ENCODE assay signal across 17 cellular contexts in genomic region chr1:155715777-155716176, GRCh38. TPM values are rescaled to one million over a fixed set of nuclear protein-coding genes. Genes with fewer than 3 reads are reported as not detected.
A peak's percentile ranks its signal among the peaks of the same experiment; 100 is the strongest.
DNase-seq lines count a peak whose midpoint lies in the region; ATAC-seq, FAIRE-seq and TF ChIP-seq lines count a peak whose summit lies in the region.
"Had no signal": no experiment of that assay in that cellular context is flagged by ENCODE, and none has a peak within 500 bp of the region (broad histone marks: within the 10 kb centered on the region; RNA-seq: fewer than 3 reads in every experiment).

No MANE protein-coding gene starts in this region.

- H3K4me3 Mint-ChIP-seq in activated naive CD8-positive, alpha-beta T cell, result no peak overlapping the region
- H3K4me3 Mint-ChIP-seq in activated naive CD8-positive, alpha-beta T cell treated with anti-CD3 and anti-CD28 coated beads, Interleukin-2, amount 50 U/mL, for 24 hours, result no peak overlapping the region
- H3K4me3 Mint-ChIP-seq in stimulated activated memory B cell treated with anti-CD40 and anti-IgM and Interleukin-4, amounts not matched to agents 10 μg/mL and 1 μg/mL and 100 μg/mL, for 72 hours, result no peak overlapping the region
- H3K4me3 Mint-ChIP-seq: CD4-positive, alpha-beta T cell had no signal

- no peaks in the 10 kb centered on the region for H4K20me1 ChIP-seq in OCI-LY3 (ENCODE audit: insufficient read depth, low read length)

- no peak for TF ChIP-seq CTCF in OCI-LY3 (IDR thresholded peaks at IDR 0.05; ENCODE audit: low read depth, low read length)

- H3K27me3 Mint-ChIP-seq in activated naive CD8-positive, alpha-beta T cell, result no peaks in the 10 kb centered on the region
- H3K27me3 Mint-ChIP-seq in activated naive CD8-positive, alpha-beta T cell treated with anti-CD3 and anti-CD28 coated beads, Interleukin-2, amount 50 U/mL, for 24 hours, result no peaks in the 10 kb centered on the region
- H3K27me3 Mint-ChIP-seq in stimulated activated memory B cell treated with anti-CD40 and anti-IgM and Interleukin-4, amounts not matched to agents 10 μg/mL and 1 μg/mL and 100 μg/mL, for 72 hours, result no peaks in the 10 kb centered on the region
- H3K27me3 Mint-ChIP-seq: CD4-positive, alpha-beta T cell had no signal

- peaks cover 53% of the 10 kb centered on the region for H3K79me2 ChIP-seq in OCI-LY3 (ENCODE audit: low read length)

- H3K36me3 ChIP-seq in OCI-LY3 (replicated peaks; ENCODE audit: low read depth, low read length), result peaks cover 11% of the 10 kb centered on the region

- no peak for TF ChIP-seq POLR2A in GM12891 (IDR thresholded peaks at IDR 0.05; ENCODE audit: low read depth, low read length)

- H3K9me3 Mint-ChIP-seq in activated naive CD8-positive, alpha-beta T cell (ENCODE audit: low read depth), result no peaks in the 10 kb centered on the region
- H3K9me3 Mint-ChIP-seq in activated naive CD8-positive, alpha-beta T cell treated with anti-CD3 and anti-CD28 coated beads, Interleukin-2, amount 50 U/mL, for 24 hours, result no peaks in the 10 kb centered on the region
- no peaks in the 10 kb centered on the region for H3K9me3 Mint-ChIP-seq in stimulated activated memory B cell treated with anti-CD40 and anti-IgM and Interleukin-4, amounts not matched to agents 10 μg/mL and 1 μg/mL and 100 μg/mL, for 72 hours
- H3K9me3 Mint-ChIP-seq: CD4-positive, alpha-beta T cell had no signal

- H3K4me1 Mint-ChIP-seq in activated naive CD8-positive, alpha-beta T cell (ENCODE audit: low read depth), result peaks cover 8% of the 10 kb centered on the region
- H3K4me1 Mint-ChIP-seq in activated naive CD8-positive, alpha-beta T cell treated with anti-CD3 and anti-CD28 coated beads, Interleukin-2, amount 50 U/mL, for 24 hours, result peaks cover 4% of the 10 kb centered on the region
- H3K4me1 Mint-ChIP-seq in stimulated activated memory B cell treated with anti-CD40 and anti-IgM and Interleukin-4, amounts not matched to agents 10 μg/mL and 1 μg/mL and 100 μg/mL, for 72 hours, result peaks cover 16% of the 10 kb centered on the region

- FAIRE-seq in GM12891 (lab: Jason Lieb, UNC), result no peak
- FAIRE-seq: GM12892 had no signal

- H3K9me3 ChIP-seq in OCI-LY3 (ENCODE audit: insufficient read depth, low read length), result no peaks in the 10 kb centered on the region
- H3K9me3 ChIP-seq: SK-N-SH had no signal

- peaks cover 34% of the 10 kb centered on the region for H3K4me1 ChIP-seq in OCI-LY3 (ENCODE audit: low read length)

- no peak overlapping the region for H2AFZ ChIP-seq in OCI-LY3 (ENCODE audit: low read depth, low read length)

- no peaks in the 10 kb centered on the region for H3K27me3 ChIP-seq in OCI-LY3 (ENCODE audit: low read depth, low read length)

- H3K27ac ChIP-seq in OCI-LY3 (ENCODE audit: low read length), result peak overlapping the region; percentile 88
- H3K27ac ChIP-seq: 22Rv1 had no signal

- H3K27ac Mint-ChIP-seq in activated naive CD8-positive, alpha-beta T cell, result peak overlapping the region; percentile 16
- H3K27ac Mint-ChIP-seq in activated naive CD8-positive, alpha-beta T cell treated with anti-CD3 and anti-CD28 coated beads, Interleukin-2, amount 50 U/mL, for 24 hours, result no peak overlapping the region
- peak overlapping the region; percentile 71 for H3K27ac Mint-ChIP-seq in stimulated activated memory B cell treated with anti-CD40 and anti-IgM and Interleukin-4, amounts not matched to agents 10 μg/mL and 1 μg/mL and 100 μg/mL, for 72 hours
- H3K27ac Mint-ChIP-seq: CD4-positive, alpha-beta T cell had no signal

- H3K9ac ChIP-seq in OCI-LY3 (ENCODE audit: low read length), result peak overlapping the region; percentile 41
- H3K9ac ChIP-seq: SK-N-SH had no signal

- ATAC-seq in activated naive CD8-positive, alpha-beta T cell treated with anti-CD3 and anti-CD28 coated beads, Interleukin-2, amount 50 U/mL, for 24 hours, result no peak
- no peak for ATAC-seq in stimulated activated memory B cell treated with anti-CD40 and anti-IgM and Interleukin-4, amounts not matched to agents 10 μg/mL and 1 μg/mL and 100 μg/mL, for 72 hours

- H3K4me3 ChIP-seq in OCI-LY3 (ENCODE audit: low read length), result peak overlapping the region; percentile 62

- DNase-seq in NCI-H146 (lab: John Stamatoyannopoulos, UW) (peak; percentile 34), NCI-H146 treated with DMSO at 0.1 percent for 48 hours (lab: John Stamatoyannopoulos, UW; ENCODE audit: unreplicated experiment) (no peak), NCI-H2107 (lab: John Stamatoyannopoulos, UW) (no peak), GM12891 (ENCODE audit: insufficient read length, low spot score) (no peak)
- no peak for DNase-seq in activated naive CD8-positive, alpha-beta T cell treated with anti-CD3 and anti-CD28 coated beads, Interleukin-2, amount 50 U/mL, for 24 hours
- DNase-seq: CD4-positive, alpha-beta T cell; GOT3; NCI-H2029; NCI-H510A treated with DMSO at 0.1 percent for 48 hours; NCI-H82; SHP77; SK-N-SH had no signal

- H3K4me2 ChIP-seq in OCI-LY3 (ENCODE audit: low read length), result peak overlapping the region; percentile 87
- H3K4me2 ChIP-seq: SK-N-SH had no signal

- peaks cover 9% of the 10 kb centered on the region for H3K36me3 Mint-ChIP-seq in activated naive CD8-positive, alpha-beta T cell
- peaks cover 35% of the 10 kb centered on the region for H3K36me3 Mint-ChIP-seq in activated naive CD8-positive, alpha-beta T cell treated with anti-CD3 and anti-CD28 coated beads, Interleukin-2, amount 50 U/mL, for 24 hours (ENCODE audit: low read depth)
- H3K36me3 Mint-ChIP-seq in stimulated activated memory B cell treated with anti-CD40 and anti-IgM and Interleukin-4, amounts not matched to agents 10 μg/mL and 1 μg/mL and 100 μg/mL, for 72 hours, result peaks cover 16% of the 10 kb centered on the region

TF ChIP-seq in GM12891, 5 proteins besides CTCF, POLR2A, EP300 and RAD21:
- no peak for TF ChIP-seq POLR2AphosphoS5 (IDR thresholded peaks at IDR 0.05; ENCODE audit: low read depth, low read length)
- no peak for TF ChIP-seq TAF1 (IDR thresholded peaks at IDR 0.05; ENCODE audit: low read depth, low read length)

RNA-seq across cellular contexts. Expression of gene DAP3, which starts 26.9 kb away (rescaled TPM):
- polyA plus RNA-seq in GM12891 (2012; ENCODE audit: low read depth, missing spikeins), result 94.4 TPM

RNA-seq across cellular contexts. Expression of gene YY1AP1, which starts 27.2 kb away (rescaled TPM):
- polyA plus RNA-seq in GM12891 (2012; ENCODE audit: low read depth, missing spikeins), result 39.6 TPM
